7 cellular contexts compared by ENCODE assay signal in genomic region chr1:200154069-200154767, GRCh38.
A peak's percentile ranks its signal among the peaks of the same experiment; 100 is the strongest.
DNase-seq lines count a peak whose midpoint lies in the region; ATAC-seq and TF ChIP-seq lines count a peak whose summit lies in the region.

No MANE protein-coding gene starts in this region.

- H3K36me3 Mint-ChIP-seq in activated naive CD4-positive, alpha-beta T cell treated with anti-CD3 and anti-CD28 coated beads, Interleukin-2, amount 50 U/mL, for 24 hours, result no peaks in the 10 kb centered on the region

- H3K27me3 Mint-ChIP-seq in activated naive CD4-positive, alpha-beta T cell treated with anti-CD3 and anti-CD28 coated beads, Interleukin-2, amount 50 U/mL, for 24 hours, result no peaks in the 10 kb centered on the region

- H3K79me2 ChIP-seq in OCI-LY1 (ENCODE audit: insufficient read depth, low read length), result no peaks in the 10 kb centered on the region
- no peaks in the 10 kb centered on the region for H3K79me2 ChIP-seq in Karpas-422 (ENCODE audit: low read length)

- H3K4me3 ChIP-seq in OCI-LY1 (ENCODE audit: low read depth, low read length, poor library complexity, severe bottlenecking) (no peak overlapping the region), Karpas-422 (ENCODE audit: low read length) (no peak overlapping the region)

- peak; percentile 39 for DNase-seq in stimulated activated CD4-positive, alpha-beta T cell treated with anti-CD3 and anti-CD28 coated beads, Interleukin-4, amount 100 ng/mL, for 1 hour
- no peak for DNase-seq in NCI-H1105 treated with DMSO at 0.1 percent for 48 hours (lab: John Stamatoyannopoulos, UW)
- DNase-seq in Karpas-422, result no peak

- peaks cover 58% of the 10 kb centered on the region for H3K4me1 ChIP-seq in OCI-LY1 (ENCODE audit: insufficient read depth, low read length, severe bottlenecking)
- H3K4me1 ChIP-seq in Karpas-422 (ENCODE audit: low read length), result no peaks in the 10 kb centered on the region

- H3K27me3 ChIP-seq in OCI-LY1 (ENCODE audit: insufficient read depth, low read length) (no peaks in the 10 kb centered on the region), Karpas-422 (ENCODE audit: low read length) (no peaks in the 10 kb centered on the region)

- peaks cover 3% of the 10 kb centered on the region for H3K9me3 Mint-ChIP-seq in activated naive CD4-positive, alpha-beta T cell treated with anti-CD3 and anti-CD28 coated beads, Interleukin-2, amount 50 U/mL, for 24 hours

- peak overlapping the region; percentile 92 for H3K27ac Mint-ChIP-seq in activated naive CD4-positive, alpha-beta T cell treated with anti-CD3 and anti-CD28 coated beads, Interleukin-2, amount 50 U/mL, for 24 hours

- no peak for TF ChIP-seq CTCF in OCI-LY1 (IDR thresholded peaks at IDR 0.05; ENCODE audit: low read length)

- ATAC-seq in GM19023 (IDR thresholded peaks at IDR 0.05; ENCODE audit: unreplicated experiment), result peak; percentile 83
- ATAC-seq in HG02885 (IDR thresholded peaks at IDR 0.05; ENCODE audit: poor library complexity, unreplicated experiment), result peak; percentile 92

- peak overlapping the region; percentile 47 for H3K4me3 Mint-ChIP-seq in activated naive CD4-positive, alpha-beta T cell treated with anti-CD3 and anti-CD28 coated beads, Interleukin-2, amount 50 U/mL, for 24 hours

- H3K27ac ChIP-seq in OCI-LY1 (ENCODE audit: low read depth, low read length, poor library complexity, severe bottlenecking), result peak overlapping the region; percentile 90
- H3K27ac ChIP-seq in Karpas-422 (ENCODE audit: low read length), result no peak overlapping the region

- H3K9me2 ChIP-seq in OCI-LY1 (ENCODE audit: low read depth, low read length), result no peaks in the 10 kb centered on the region
- no peaks in the 10 kb centered on the region for H3K9me2 ChIP-seq in Karpas-422 (replicated peaks; ENCODE audit: insufficient read depth, low read length)

- peak overlapping the region; percentile 26; the same call in 1 of the 2 replicates for H3K4me2 ChIP-seq in OCI-LY1 (ENCODE audit: low read length)
- no peak overlapping the region for H3K4me2 ChIP-seq in Karpas-422 (ENCODE audit: low read depth, low read length, poor library complexity, severe bottlenecking)

- no peaks in the 10 kb centered on the region for H3K36me3 ChIP-seq in OCI-LY1 (ENCODE audit: insufficient read depth, low read length)
- no peaks in the 10 kb centered on the region for H3K36me3 ChIP-seq in Karpas-422 (ENCODE audit: insufficient read depth, low read length)

- 0 out of 2 replicates have a peak, but pooled peaks cover 2% of the 10 kb centered on the region for H3F3A ChIP-seq in OCI-LY1 (ENCODE audit: insufficient read depth, low read length)

- H3K9me3 ChIP-seq in OCI-LY1 (ENCODE audit: low read length) (no peaks in the 10 kb centered on the region), Karpas-422 (ENCODE audit: low read length) (no peaks in the 10 kb centered on the region)

- no peaks in the 10 kb centered on the region for H4K20me1 ChIP-seq in OCI-LY1 (ENCODE audit: insufficient read depth, low read length)
- H4K20me1 ChIP-seq in Karpas-422 (ENCODE audit: insufficient read depth, low read depth, low read length), result no peaks in the 10 kb centered on the region

- no peak overlapping the region for H2AFZ ChIP-seq in OCI-LY1 (ENCODE audit: low read length)
- H2AFZ ChIP-seq in Karpas-422 (ENCODE audit: low read length), result no peak overlapping the region

- H3K9ac ChIP-seq in OCI-LY1 (ENCODE audit: low read length) (no peak overlapping the region), Karpas-422 (ENCODE audit: low read length) (no peak overlapping the region)

- H3K4me1 Mint-ChIP-seq in activated naive CD4-positive, alpha-beta T cell treated with anti-CD3 and anti-CD28 coated beads, Interleukin-2, amount 50 U/mL, for 24 hours, result peaks cover 38% of the 10 kb centered on the region
